ENCODE assay signal across 19 cellular contexts in the genomic region with DNA sequence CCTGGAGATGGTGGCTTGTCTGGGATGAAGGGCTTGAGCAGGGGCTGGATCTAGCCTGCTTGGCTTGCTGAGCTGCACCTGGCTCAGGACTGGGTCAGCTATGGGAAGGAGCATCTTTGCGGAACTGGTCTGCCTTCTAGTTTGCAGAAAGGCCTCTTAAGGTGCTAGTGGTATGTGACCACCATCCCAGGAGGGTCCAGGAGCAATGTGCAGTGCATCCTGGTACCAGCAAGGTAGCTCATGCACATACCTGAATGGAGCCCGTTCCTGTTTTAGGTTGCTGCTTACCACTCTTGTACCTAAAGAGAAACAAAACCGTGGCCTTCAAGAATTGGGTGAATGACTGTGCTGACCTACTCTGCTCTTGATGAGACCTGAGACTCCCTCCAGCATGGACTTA.
DNase-seq lines count a peak whose midpoint lies in the region; ATAC-seq and TF ChIP-seq lines count a peak whose summit lies in the region.
"Had no signal": no experiment of that assay in that cellular context is flagged by ENCODE, and none has a peak within 500 bp of the region (broad histone marks: within the 10 kb centered on the region; RNA-seq: fewer than 3 reads in every experiment).

No MANE protein-coding gene starts in this region.

- H3K27me3 ChIP-seq in PC-3 (ENCODE audit: low read length) (no peaks in the 10 kb centered on the region), esophagus (ENCODE audit: control insufficient read depth in 1 of 2, insufficient read depth in 2 of 2, low read length in 2 of 2) (no peaks in the 10 kb centered on the region), aorta (ENCODE audit: control insufficient read depth in 1 of 2, insufficient read depth in 2 of 2, low read length in 1 of 2) (no peaks in the 10 kb centered on the region), colonic mucosa (no peaks in the 10 kb centered on the region)
- H3K27me3 ChIP-seq: stomach had no signal

- WGBS in esophagus, 2 donors: 88 to 91% methylated on average over 3 of the region's 3 CpGs
- 97 to 98% methylated on average over 3 of the region's 3 CpGs for WGBS in aorta, 2 donors

- no peaks in the 10 kb centered on the region for H3K9me3 ChIP-seq in PC-3 (ENCODE audit: low read length)
- H3K9me3 ChIP-seq in esophagus (ENCODE audit: control insufficient read depth in 2 of 2, insufficient read depth in 1 of 2, low read depth in 1 of 2, low read length in 1 of 2): no peaks in the 10 kb centered on the region
- no peaks in the 10 kb centered on the region for H3K9me3 ChIP-seq in aorta (ENCODE audit: control insufficient read depth, low read length)
- no peaks in the 10 kb centered on the region for H3K9me3 ChIP-seq in colonic mucosa
- H3K9me3 ChIP-seq: stomach had no signal

- BruUV-seq in PC-3 (replicated peaks; lab: Mats Ljungman, UMichigan): no TSS peak

- TF ChIP-seq CTCF in PC-3 (conservative IDR thresholded peaks at IDR 0.05; ENCODE audit: low read depth, low read length) (no peak), neural crest cell (conservative IDR thresholded peaks at IDR 0.05) (no peak), colonic mucosa (IDR thresholded peaks at IDR 0.05) (no peak)

- H2AFZ ChIP-seq in PC-3 (ENCODE audit: low read length): peak overlapping the region; percentile 11; the same call in 1 of the 2 replicates

- H3K27ac ChIP-seq in PC-3 (ENCODE audit: low read length) (no peak overlapping the region), esophagus (ENCODE audit: low read depth in 2 of 2, low read length in 1 of 2) (peak overlapping the region; percentile 78 to 81), aorta (ENCODE audit: low read depth in 1 of 2, low read length in 2 of 2) (no peak overlapping the region), colonic mucosa (no peak overlapping the region)
- H3K27ac ChIP-seq: KMS-11, SK-N-MC had no signal

- CTCF ChIA-PET in PC-3 (lab: Charles Lee): no interaction called here

- H3F3A ChIP-seq in PC-3 (ENCODE audit: low read length, unreplicated experiment): no peaks in the 10 kb centered on the region

- H3K4me3 ChIP-seq in PC-3 (ENCODE audit: low read length): peak overlapping the region; percentile 36; the same call in 1 of the 2 replicates
- H3K4me3 ChIP-seq in esophagus (ENCODE audit: low read depth in 1 of 2, low read length in 2 of 2): no peak overlapping the region
- H3K4me3 ChIP-seq in aorta (ENCODE audit: low read length in 2 of 2): no peak overlapping the region
- H3K4me3 ChIP-seq in colonic mucosa: no peak overlapping the region
- H3K4me3 ChIP-seq: SK-N-MC, stomach had no signal

- H3K36me3 ChIP-seq in PC-3 (ENCODE audit: low read depth, low read length): no peaks in the 10 kb centered on the region
- H3K36me3 ChIP-seq in esophagus (ENCODE audit: control insufficient read depth in 2 of 2, insufficient read depth in 2 of 2, low read length in 1 of 2): no peaks in the 10 kb centered on the region
- no peaks in the 10 kb centered on the region for H3K36me3 ChIP-seq in aorta (ENCODE audit: control insufficient read depth in 1 of 2, insufficient read depth in 2 of 2, low read length in 1 of 2)
- H3K36me3 ChIP-seq in colonic mucosa: no peaks in the 10 kb centered on the region
- H3K36me3 ChIP-seq: stomach had no signal

- H3K9ac ChIP-seq in PC-3 (ENCODE audit: low read length) (no peak overlapping the region), colonic mucosa (ENCODE audit: low read depth in 2 of 2, low read length in 2 of 2) (no peak overlapping the region)
- H3K9ac ChIP-seq: KMS-11 had no signal

- POLR2A ChIA-PET in PC-3 (lab: Charles Lee; ENCODE audit: unreplicated experiment): no interaction called here

- intact Hi-C loops in PC-3 (cut with micrococcal nuclease) (no loop called here), aorta (cut with DNase I) (no loop called here), colonic mucosa (cut with DNase I) (no loop called here)

- H3K4me3 Mint-ChIP-seq in neural crest cell: no peak overlapping the region
- H3K4me3 Mint-ChIP-seq: activated CD8-positive, alpha-beta memory T cell treated with anti-CD3 and anti-CD28 coated beads, Interleukin-2, amount 10 ng/mL, durations not matched to agents 7 days and 5 days had no signal

- ATAC-seq in PC-3 (peak; percentile 20), aorta (ENCODE audit: low FRiP score) (peak; percentile 36), GM18868 (IDR thresholded peaks at IDR 0.05; ENCODE audit: unreplicated experiment) (no peak)
- ATAC-seq: activated CD8-positive, alpha-beta memory T cell treated with anti-CD3 and anti-CD28 coated beads, Interleukin-2, amount 10 ng/mL, durations not matched to agents 7 days and 5 days had no signal

- no peaks in the 10 kb centered on the region for H4K20me1 ChIP-seq in PC-3 (ENCODE audit: low read length)

- H3K9me2 ChIP-seq in PC-3 (replicated peaks; ENCODE audit: low read length): no peaks in the 10 kb centered on the region

- no peak for DNase-seq in PC-3
- no peak for DNase-seq in neural crest cell (ENCODE audit: low read depth, low spot score)
- no peak for DNase-seq in aorta
- DNase-seq in activated CD8-positive, alpha-beta memory T cell treated with anti-CD3 and anti-CD28 coated beads, Interleukin-2, amount 50 U/mL, for 4 hours: no peak
- no peak for DNase-seq in colonic mucosa
- DNase-seq: activated CD4-positive, alpha-beta T cell treated with anti-CD3 and anti-CD28 coated beads for 4 hours; activated CD8-positive, alpha-beta memory T cell treated with anti-CD3 and anti-CD28 coated beads, Interleukin-2, amount 10 ng/mL, durations not matched to agents 7 days and 5 days; activated gamma-delta T cell; central memory CD4-positive, alpha-beta T cell; effector CD8-positive, alpha-beta T cell; hippocampal formation; NCI-H1092; NCI-H2081; retina had no signal

- H3K27ac Mint-ChIP-seq in neural crest cell (ENCODE audit: unreplicated experiment): peak overlapping the region; percentile 14
- H3K27ac Mint-ChIP-seq: activated CD8-positive, alpha-beta memory T cell treated with anti-CD3 and anti-CD28 coated beads, Interleukin-2, amount 10 ng/mL, durations not matched to agents 7 days and 5 days had no signal

- H3K27me3 Mint-ChIP-seq in neural crest cell (ENCODE audit: low read depth): no peaks in the 10 kb centered on the region
- H3K27me3 Mint-ChIP-seq: activated CD8-positive, alpha-beta memory T cell treated with anti-CD3 and anti-CD28 coated beads, Interleukin-2, amount 10 ng/mL, durations not matched to agents 7 days and 5 days had no signal

- no peaks in the 10 kb centered on the region for H3K36me3 Mint-ChIP-seq in neural crest cell (ENCODE audit: low read depth)
- H3K36me3 Mint-ChIP-seq: activated CD8-positive, alpha-beta memory T cell treated with anti-CD3 and anti-CD28 coated beads, Interleukin-2, amount 10 ng/mL, durations not matched to agents 7 days and 5 days had no signal

- H3K4me1 Mint-ChIP-seq in neural crest cell: peaks cover 38% of the 10 kb centered on the region

- no peaks in the 10 kb centered on the region for H3K9me3 Mint-ChIP-seq in neural crest cell

- H3K4me1 ChIP-seq in PC-3 (ENCODE audit: insufficient read depth, low read length) (peaks cover 22% of the 10 kb centered on the region), esophagus (ENCODE audit: control insufficient read depth in 2 of 2, insufficient read depth in 2 of 2, low read length in 1 of 2) (peaks cover 0 to 5% of the 10 kb centered on the region in 2 donors), aorta (ENCODE audit: control insufficient read depth in 1 of 2, insufficient read depth in 2 of 2, low read length in 2 of 2) (peaks cover 0 to 5% of the 10 kb centered on the region in 2 donors), colonic mucosa (no peaks in the 10 kb centered on the region)

- H3K4me2 ChIP-seq in PC-3 (ENCODE audit: low read length): peak overlapping the region; percentile 74
- H3K4me2 ChIP-seq: KMS-11 had no signal

- no peaks in the 10 kb centered on the region for H3K79me2 ChIP-seq in PC-3 (ENCODE audit: low read length)

Comparison
In these comparisons a context has a peak if more than half of its experiments do, and no peak if none do; other contexts are left out.
1. H3K27ac ChIP-seq: peak in esophagus (2 of 2); none in PC-3 (single experiment), aorta (0 of 2) and colonic mucosa (single experiment).